ENCODE assay signal across 13 cellular contexts in genomic region chr5:158975363-158975762, GRCh38.
"Had no signal": no experiment of that assay in that cellular context is flagged by ENCODE, and none has a peak within 500 bp of the region (broad histone marks: within the 10 kb centered on the region; RNA-seq: fewer than 3 reads in every experiment).

No MANE protein-coding gene starts in this region.

- H3K36me3 Mint-ChIP-seq: activated naive CD8-positive, alpha-beta T cell; naive thymus-derived CD4-positive, alpha-beta T cell had no signal

- H3K27me3 Mint-ChIP-seq: activated naive CD8-positive, alpha-beta T cell had no signal

- H3K4me3 ChIP-seq: left lung, mucosa of descending colon had no signal

- ATAC-seq: mucosa of descending colon; naive thymus-derived CD4-positive, alpha-beta T cell; stimulated activated naive CD8-positive, alpha-beta T cell treated with anti-CD3 and anti-CD28 coated beads, Interleukin-15, Interleukin-2, amounts not matched to agents 100 U/mL and 50 U/mL, for 24 hours; T-helper 17 cell had no signal

- H3K9me3 ChIP-seq: left lung, mucosa of descending colon, neutrophil had no signal

- DNase-seq: activated CD4-positive, alpha-beta T cell treated with anti-CD3 and anti-CD28 coated beads for 1 hour; hypothalamus; left lung; mucosa of descending colon; naive thymus-derived CD4-positive, alpha-beta T cell; retina; stimulated activated CD8-positive, alpha-beta memory T cell treated with anti-CD3 and anti-CD28 coated beads, Interleukin-4, amount 100 ng/mL, for 48 hours; stimulated activated naive CD8-positive, alpha-beta T cell treated with anti-CD3 and anti-CD28 coated beads, Interleukin-15, Interleukin-2, amounts not matched to agents 100 U/mL and 50 U/mL, for 24 hours; T-helper 17 cell had no signal

- H3K27me3 ChIP-seq: foreskin keratinocyte had no signal

- H3K27ac Mint-ChIP-seq: activated naive CD8-positive, alpha-beta T cell; naive thymus-derived CD4-positive, alpha-beta T cell; T-helper 17 cell had no signal

- H3K4me3 Mint-ChIP-seq: activated naive CD8-positive, alpha-beta T cell; naive thymus-derived CD4-positive, alpha-beta T cell; T-helper 17 cell had no signal

- H3K9me3 Mint-ChIP-seq: naive thymus-derived CD4-positive, alpha-beta T cell had no signal

- H3K27ac ChIP-seq: foreskin keratinocyte, left lung, neutrophil, VCaP had no signal

- H3K36me3 ChIP-seq: left lung, neutrophil had no signal
